8 cellular contexts compared by ENCODE assay signal in genomic region chr22:26484360-26484706, GRCh38. TPM values are rescaled to one million over a fixed set of nuclear protein-coding genes. Genes with fewer than 3 reads are reported as not detected.
A peak's percentile ranks its signal among the peaks of the same experiment; 100 is the strongest.
DNase-seq lines count a peak whose midpoint lies in the region; ATAC-seq and TF ChIP-seq lines count a peak whose summit lies in the region.

No MANE protein-coding gene starts in this region.

- TF ChIP-seq POLR2A in heart left ventricle (IDR thresholded peaks at IDR 0.05) (no peak), lower leg skin (IDR thresholded peaks at IDR 0.05) (no peak), uterus (IDR thresholded peaks at IDR 0.05) (no peak)

- intact Hi-C loops in heart left ventricle (cut with DNase I), result no loop called here
- intact Hi-C loops in left ventricle myocardium superior (cut with micrococcal nuclease), result no loop called here
- intact Hi-C loops in lower leg skin (cut with DNase I; ENCODE audit: low total_unique reads), result no loop called here
- intact Hi-C loops in uterus (cut with DNase I; ENCODE audit: low total_unique reads), result no loop called here

- H3K36me3 ChIP-seq in heart left ventricle, result peaks cover 0 to 45% (median 29%) of the 10 kb centered on the region in 9 donors
- H3K36me3 ChIP-seq in uterus, result no peaks in the 10 kb centered on the region

- H3K9me3 ChIP-seq in heart left ventricle (no peaks in the 10 kb centered on the region), uterus (no peaks in the 10 kb centered on the region)

- peaks cover 21% of the 10 kb centered on the region for H3K36me3 Mint-ChIP-seq in activated naive CD8-positive, alpha-beta T cell treated with anti-CD3 and anti-CD28 coated beads for 36 hours

- peak overlapping the region; percentile 96 for H3K27ac Mint-ChIP-seq in activated naive CD8-positive, alpha-beta T cell treated with anti-CD3 and anti-CD28 coated beads for 36 hours

- H3K27me3 ChIP-seq in heart left ventricle (no peaks in the 10 kb centered on the region), uterus (no peaks in the 10 kb centered on the region)

- no peak for ATAC-seq in heart left ventricle
- no peak for ATAC-seq in left ventricle myocardium superior
- ATAC-seq in HG02763 (IDR thresholded peaks at IDR 0.05; ENCODE audit: unreplicated experiment), result no peak
- no peak for ATAC-seq in GM21825 (IDR thresholded peaks at IDR 0.05; ENCODE audit: unreplicated experiment)

- H3K9me3 Mint-ChIP-seq in activated naive CD8-positive, alpha-beta T cell treated with anti-CD3 and anti-CD28 coated beads for 36 hours, result no peaks in the 10 kb centered on the region

- peak overlapping the region; percentile 90 for H3K4me3 Mint-ChIP-seq in activated naive CD8-positive, alpha-beta T cell treated with anti-CD3 and anti-CD28 coated beads for 36 hours

- peaks cover 51% of the 10 kb centered on the region for H3K4me1 Mint-ChIP-seq in activated naive CD8-positive, alpha-beta T cell treated with anti-CD3 and anti-CD28 coated beads for 36 hours

- peak overlapping the region in 10 of 12 donors; percentile 85 to 98 (median 91) for H3K27ac ChIP-seq in heart left ventricle
- H3K27ac ChIP-seq in uterus, result peak overlapping the region; percentile 88 to 94

- peak overlapping the region; percentile 64 to 100 (median 86) for H3K4me3 ChIP-seq in heart left ventricle
- H3K4me3 ChIP-seq in lower leg skin (ENCODE audit: low read depth, poor library complexity, severe bottlenecking), result peak overlapping the region; percentile 70
- H3K4me3 ChIP-seq in uterus, result peak overlapping the region; percentile 80 to 96

- no peak for TF ChIP-seq CTCF in heart left ventricle (IDR thresholded peaks at IDR 0.05)
- no peak for TF ChIP-seq CTCF in lower leg skin (IDR thresholded peaks at IDR 0.05)
- TF ChIP-seq CTCF in uterus (IDR thresholded peaks at IDR 0.05), result no peak

- H3K27me3 Mint-ChIP-seq in activated naive CD8-positive, alpha-beta T cell treated with anti-CD3 and anti-CD28 coated beads for 36 hours, result no peaks in the 10 kb centered on the region

- WGBS in heart left ventricle, 4 donors, result 4 to 8% (median 5%) methylated on average over 6 of the region's 6 CpGs
- WGBS in lower leg skin, 2 donors, result 1 to 4% methylated on average over 6 of the region's 6 CpGs

- DNase-seq in heart left ventricle, result no peak
- DNase-seq in left ventricle myocardium superior, result no peak
- DNase-seq in activated naive CD8-positive, alpha-beta T cell treated with anti-CD3 and anti-CD28 coated beads for 36 hours, result no peak
- no peak for DNase-seq in lower leg skin (ENCODE audit: low spot score in 2 of 2)
- DNase-seq in uterus, result no peak
- DNase-seq in HK-2 (ENCODE audit: unreplicated experiment), result no peak

- H3K4me1 ChIP-seq in heart left ventricle (peaks cover 9 to 59% (median 46%) of the 10 kb centered on the region in 12 donors), uterus (peaks cover 14 to 24% of the 10 kb centered on the region in 2 donors)

RNA-seq across cellular contexts. Expression of gene SRRD, which starts 0.7 kb away (rescaled TPM):
- 10 to 100 TPM; 18.2 to 28.9 (median 23.4) TPM for total RNA-seq in heart left ventricle
- 10 to 100 TPM; 11.3 to 24.6 TPM for polyA plus RNA-seq in heart left ventricle
- 23.5 TPM for total RNA-seq in left ventricle myocardium superior
- total RNA-seq in activated naive CD8-positive, alpha-beta T cell treated with anti-CD3 and anti-CD28 coated beads for 36 hours, result 10 to 100 TPM; 34.5 to 36.6 TPM
- total RNA-seq in lower leg skin, result 10 to 100 TPM; 10.3 to 21.5 (median 17.3) TPM
- total RNA-seq in uterus, result 10 to 100 TPM in 2 of 4 donors, 1 to 10 TPM in 2; 5.3 to 20.1 (median 13.9) TPM

RNA-seq across cellular contexts. Expression of gene HPS4, which starts 0.8 kb away (rescaled TPM):
- 10 to 100 TPM in 5 of 9 donors, 1 to 10 TPM in 4; 6.9 to 15.0 (median 10.3) TPM for total RNA-seq in heart left ventricle
- 1 to 10 TPM; 6.2 to 7.2 TPM for polyA plus RNA-seq in heart left ventricle
- total RNA-seq in left ventricle myocardium superior, result 10.0 TPM
- 10 to 100 TPM; 46.9 to 51.3 TPM for total RNA-seq in activated naive CD8-positive, alpha-beta T cell treated with anti-CD3 and anti-CD28 coated beads for 36 hours
- 10 to 100 TPM; 40.5 to 68.0 (median 47.5) TPM for total RNA-seq in lower leg skin
- total RNA-seq in uterus, result 10 to 100 TPM; 23.5 to 65.6 (median 43.5) TPM

RNA-seq across cellular contexts. Expression of gene TFIP11, which starts 27.9 kb away (rescaled TPM):
- total RNA-seq in heart left ventricle (10 to 100 TPM; 15.1 to 28.0 (median 23.1) TPM), left ventricle myocardium superior (22.3 TPM), lower leg skin (10 to 100 TPM; 29.1 to 55.0 (median 35.7) TPM), uterus (10 to 100 TPM in 3 of 4 donors, 1 to 10 TPM in 1; 6.1 to 32.5 (median 18.1) TPM)
- 10 to 100 TPM; 17.3 to 23.8 TPM for polyA plus RNA-seq in heart left ventricle
- 10 to 100 TPM; 45.9 to 50.1 TPM for total RNA-seq in activated naive CD8-positive, alpha-beta T cell treated with anti-CD3 and anti-CD28 coated beads for 36 hours

RNA-seq across cellular contexts. Expression of gene ASPHD2, which starts 55.3 kb away (rescaled TPM):
- 1 to 10 TPM in 1 of 9 donors, under 1 TPM in 7, not detected in 1; 0.07 to 1.5 (median 0.14) TPM for total RNA-seq in heart left ventricle
- under 1 TPM in 1 of 2 donors, not detected in 1; 0.12 TPM for polyA plus RNA-seq in heart left ventricle
- total RNA-seq in left ventricle myocardium superior, result 0.12 TPM
- total RNA-seq in activated naive CD8-positive, alpha-beta T cell treated with anti-CD3 and anti-CD28 coated beads for 36 hours, result 10 to 100 TPM; 14.9 to 15.9 TPM
- 10 to 100 TPM; 18.8 to 31.4 (median 22.2) TPM for total RNA-seq in lower leg skin
- total RNA-seq in uterus, result 1 to 10 TPM in 1 of 4 donors, under 1 TPM in 1, not detected in 2; 0.83 to 1.8 TPM
